8 cellular contexts compared by ENCODE assay signal in genomic region chr20:36951198-36951976, GRCh38. TPM values are rescaled to one million over a fixed set of nuclear protein-coding genes. Genes with fewer than 3 reads are reported as not detected.
DNase-seq lines count a peak whose midpoint lies in the region; ATAC-seq, FAIRE-seq and TF ChIP-seq lines count a peak whose summit lies in the region.

TSS of gene SAMHD1 (minus strand) at chr20:36951708. CDS start at chr20:36951643, 65 bp downstream.

- ATAC-seq in GM19468 (IDR thresholded peaks at IDR 0.05; ENCODE audit: extremely low read depth, unreplicated experiment): peak; percentile 80

- peak within 1 kb of the TSS; percentile 44 for H4K5ac ChIP-seq in H1 (ENCODE audit: insufficient read length, low read depth, low read length)
- H4K5ac ChIP-seq in mesendoderm (ENCODE audit: low read length): peak within 1 kb of the TSS; percentile 52

- H3K27me3 ChIP-seq in H1 (replicated peaks in 1 of 4; ENCODE audit: control insufficient read depth in 3 of 4, extremely low read depth in 1 of 4, insufficient read depth in 3 of 4, low read length in 3 of 4) (no peaks in the 10 kb centered on the region; a peak in 1 of 7 replicates), mesendoderm (ENCODE audit: insufficient read depth, low read length, poor library complexity) (peaks cover 11% of the 10 kb centered on the region)

- H3K18ac ChIP-seq in H1 (ENCODE audit: extremely low read depth, low read length): peak within 1 kb of the TSS; percentile 56; the same call in 1 of the 2 replicates
- no peak within 1 kb of the TSS for H3K18ac ChIP-seq in mesendoderm (ENCODE audit: low read length)

- H3K79me1 ChIP-seq in H1 (ENCODE audit: low read depth, low read length) (peaks cover 4% of the 10 kb centered on the region; the same call in 1 of the 2 replicates), mesendoderm (ENCODE audit: low read length) (no peaks in the 10 kb centered on the region)

- CTCF ChIA-PET in H1 (lab: Charles Lee; ENCODE audit: partially characterized antibody): no interaction called here

- peaks cover 14% of the 10 kb centered on the region for H3K23me2 ChIP-seq in H1 (ENCODE audit: low read depth, low read length)

- H2BK120ac ChIP-seq in H1 (replicated peaks; ENCODE audit: low read depth, low read length) (no peak within 1 kb of the TSS), mesendoderm (ENCODE audit: low read depth, low read length) (no peak within 1 kb of the TSS)

- 0 out of 4 replicates have a peak, but pooled peaks cover 0 to 5% of the 10 kb centered on the region in 2 experiments for H3K79me2 ChIP-seq in H1 (ENCODE audit: control insufficient read depth in 1 of 2, insufficient read depth in 2 of 2, low read length in 2 of 2)
- H3K79me2 ChIP-seq in mesendoderm (ENCODE audit: control insufficient read depth, insufficient read depth, low read length): no peaks in the 10 kb centered on the region

- WGBS in H1 (ENCODE audit: extremely low coverage in 1 of 2, insufficient coverage in 1 of 2, insufficient read length in 1 of 2, insufficient replicate concordance in 2 of 2, low coverage in 1 of 2, low lambda C conversion rate in 2 of 2, missing lambda C conversion rate in 1 of 2), 2 experiments: 1% methylated on average over 38 of the region's 66 CpGs; no CpG with 5 or more reads in 1 of the 2 experiments
- WGBS in mesendoderm (ENCODE audit: extremely low coverage, insufficient coverage, low lambda C conversion rate): no CpG with 5 or more reads among the region's 66 CpGs

- POLR2A ChIA-PET in H1 (lab: Charles Lee; ENCODE audit: partially characterized antibody): no interaction called here

- H4K8ac ChIP-seq in H1 (ENCODE audit: extremely low read depth, insufficient read depth, low read length) (peak within 1 kb of the TSS; percentile 41; the same call in 1 of the 2 replicates), mesendoderm (ENCODE audit: low read depth, low read length) (peak within 1 kb of the TSS; percentile 91)

- H3K36me3 ChIP-seq in H1 (ENCODE audit: control insufficient read depth in 2 of 4, insufficient read depth in 4 of 4, low read length in 3 of 4) (peaks cover 0 to 2% (median 0%) of the 10 kb centered on the region in 4 experiments; a peak in 1 of 8 replicates), mesendoderm (ENCODE audit: control insufficient read depth, insufficient read depth, low read length) (no peaks in the 10 kb centered on the region)

- no peak within 1 kb of the TSS for H3K14ac ChIP-seq in H1 (ENCODE audit: insufficient read length)

- H3K27ac ChIP-seq in H1 (ENCODE audit: low read depth, low read length) (no peak within 1 kb of the TSS), mesendoderm (ENCODE audit: low read depth, low read length) (no peak within 1 kb of the TSS)

- H4K91ac ChIP-seq in H1 (replicated peaks; ENCODE audit: insufficient read length, low read length): peak within 1 kb of the TSS; percentile 6

- TF ChIP-seq EP300 in H1 (IDR thresholded peaks at IDR 0.05; ENCODE audit: borderline replicate concordance in 1 of 2, low read depth in 2 of 2, low read length in 2 of 2): no peak

- peak in 1 of 2 experiments; percentile 51; a peak in 1 of 3 replicates for TF ChIP-seq POLR2A in H1 (IDR thresholded peaks at IDR 0.05; ENCODE audit: control extremely low read depth in 1 of 2, low read depth in 2 of 2, low read length in 2 of 2)

- H2BK15ac ChIP-seq in H1 (ENCODE audit: low read length) (no peak within 1 kb of the TSS; the same call in 1 of the 2 replicates), mesendoderm (replicated peaks; ENCODE audit: low read depth) (no peak within 1 kb of the TSS)

- H2BK20ac ChIP-seq in H1 (ENCODE audit: low read length): no peak within 1 kb of the TSS

- no peak within 1 kb of the TSS; the same call in 1 of the 2 replicates for H2BK12ac ChIP-seq in H1 (ENCODE audit: low read depth, low read length)

- H3K56ac ChIP-seq in H1 (replicated peaks; ENCODE audit: insufficient read length, low read depth, low read length): peak within 1 kb of the TSS; percentile 49
- peak within 1 kb of the TSS; percentile 85 for H3K56ac ChIP-seq in mesendoderm (ENCODE audit: low read length)

- H2BK5ac ChIP-seq in H1 (ENCODE audit: low read depth, low read length) (peak within 1 kb of the TSS; percentile 75; the same call in 1 of the 2 replicates), mesendoderm (ENCODE audit: low read length) (no peak within 1 kb of the TSS)

- FAIRE-seq in H1 (lab: Jason Lieb, UNC): no peak

- H4K20me1 ChIP-seq in H1 (replicated peaks in 1 of 2; ENCODE audit: control insufficient read depth in 1 of 2, insufficient read depth in 2 of 2, low read length in 2 of 2): no peaks in the 10 kb centered on the region

- no peak within 1 kb of the TSS for H3K23ac ChIP-seq in H1 (ENCODE audit: insufficient read length)
- peak within 1 kb of the TSS; percentile 56 for H3K23ac ChIP-seq in mesendoderm (ENCODE audit: low read length)

- H3K9me3 ChIP-seq in H1 (ENCODE audit: insufficient read depth in 2 of 2, low read depth in 1 of 2, low read length in 1 of 2): no peaks in the 10 kb centered on the region

- H2AK5ac ChIP-seq in H1 (ENCODE audit: low read depth, low read length) (no peak within 1 kb of the TSS), mesendoderm (ENCODE audit: low read length) (no peak within 1 kb of the TSS)

- peak within 1 kb of the TSS; percentile 35 for H2AFZ ChIP-seq in H1 (ENCODE audit: low read length)

- DNase-seq in COLO668 (lab: John Stamatoyannopoulos, UW; ENCODE audit: unreplicated experiment) (peak; percentile 99), HS-5 (ENCODE audit: low read depth) (peak; percentile 91), NOMO-1 treated with DMSO at 0.1 percent for 48 hours (lab: John Stamatoyannopoulos, UW; ENCODE audit: unreplicated experiment) (peak; percentile 96), H1 (ENCODE audit: low read depth in 1 of 2, low spot score in 2 of 2) (peak; percentile 95 to 97), mesendoderm (peak; percentile 98)
- peak; percentile 79 to 89 (median 80) for DNase-seq in activated CD8-positive, alpha-beta memory T cell treated with anti-CD3 and anti-CD28 coated beads for 48 hours (ENCODE audit: low read depth in 2 of 3, low spot score in 2 of 3)
- peak; percentile 63 for DNase-seq in stimulated activated CD8-positive, alpha-beta memory T cell treated with anti-CD3 and anti-CD28 coated beads, Interleukin-15, amount 100 ng/mL, for 1 hour (ENCODE audit: low read depth)

- H3K4ac ChIP-seq in H1 (replicated peaks; ENCODE audit: insufficient read length, low read depth, low read length) (no peak within 1 kb of the TSS), mesendoderm (ENCODE audit: low read depth, low read length) (no peak within 1 kb of the TSS)

- H3K4me3 ChIP-seq in H1 (ENCODE audit: extremely low read depth in 1 of 4, insufficient read depth in 2 of 4, low read depth in 3 of 4, low read length in 4 of 4) (peak within 1 kb of the TSS; percentile 66 to 83 (median 80)), mesendoderm (ENCODE audit: low read length) (peak within 1 kb of the TSS; percentile 78)

- peaks cover 0 to 16% (median 10%) of the 10 kb centered on the region in 4 experiments; a peak in 4 of 7 replicates for H3K4me1 ChIP-seq in H1 (replicated peaks in 1 of 4; ENCODE audit: control insufficient read depth in 3 of 4, insufficient read depth in 4 of 4, low read length in 3 of 4)
- no peaks in the 10 kb centered on the region for H3K4me1 ChIP-seq in mesendoderm (ENCODE audit: control insufficient read depth, low read depth, low read length)

- H3K9ac ChIP-seq in H1 (replicated peaks in 1 of 4; ENCODE audit: extremely low read depth in 1 of 4, low read depth in 3 of 4, low read length in 3 of 4): peak within 1 kb of the TSS in 3 of 4 experiments; percentile 26 to 74 (median 35); a peak in 3 of 7 replicates
- peak within 1 kb of the TSS; percentile 70 for H3K9ac ChIP-seq in mesendoderm (ENCODE audit: low read length)

- H3K4me2 ChIP-seq in H1 (ENCODE audit: insufficient read depth in 1 of 2, low read depth in 2 of 2, low read length in 2 of 2) (peak within 1 kb of the TSS; percentile 92 to 93), mesendoderm (ENCODE audit: low read length) (peak within 1 kb of the TSS; percentile 99)

- TF ChIP-seq CTCF in H1 (IDR thresholded peaks at IDR 0.05; ENCODE audit: control extremely low read depth in 1 of 3, insufficient read depth in 1 of 3, low read depth in 1 of 3, low read length in 3 of 3): no peak

- TF ChIP-seq RAD21 in H1 (IDR thresholded peaks at IDR 0.05 in 1 of 2, conservative IDR thresholded peaks at IDR 0.05 in 1 of 2; ENCODE audit: low read depth in 2 of 2, low read length in 2 of 2): no peak

TF ChIP-seq in H1, 55 proteins besides CTCF, POLR2A, EP300 and RAD21 (continues in another document):
- TF ChIP-seq RFX5 (IDR thresholded peaks at IDR 0.05; ENCODE audit: borderline replicate concordance, low read depth, low read length) (no peak), RBBP5 (IDR thresholded peaks at IDR 0.05; ENCODE audit: borderline replicate concordance, low read depth, low read length) (peak; percentile 55; the same call in 1 of the 2 replicates), SIN3A (conservative IDR thresholded peaks at IDR 0.05 in 1 of 2, IDR thresholded peaks at IDR 0.05 in 1 of 2; ENCODE audit: low read depth in 1 of 2, low read length in 2 of 2) (peak; percentile 64 to 77; a peak in 1 of 4 replicates), CHD1 (IDR thresholded peaks at IDR 0.05; ENCODE audit: low read depth, low read length) (no peak), ASH2L (IDR thresholded peaks at IDR 0.05; ENCODE audit: low read length) (peak; percentile 62), KDM1A (IDR thresholded peaks at IDR 0.05; ENCODE audit: borderline replicate concordance, low read length) (no peak), PHF8 (conservative IDR thresholded peaks at IDR 0.05; ENCODE audit: low read depth, low read length) (0 out of 2 replicates have a peak, but pooled peaks have one; percentile 39), SRF (IDR thresholded peaks at IDR 0.05; ENCODE audit: low read depth, low read length) (no peak), SAP30 (IDR thresholded peaks at IDR 0.05; ENCODE audit: insufficient read depth, insufficient replicate concordance, low read length) (peak; percentile 40), HDAC2 (IDR thresholded peaks at IDR 0.05; ENCODE audit: borderline replicate concordance in 1 of 2, low read depth in 2 of 2, low read length in 2 of 2) (peak; percentile 20 to 33; a peak in 1 of 4 replicates), FOSL1 (IDR thresholded peaks at IDR 0.05; ENCODE audit: insufficient read depth, low read depth, low read length) (no peak)

RNA-seq across cellular contexts. Expression of gene SAMHD1, which starts in this region (rescaled TPM):
- total RNA-seq in H1 (2021; fragmentation: NEBNext Ultra II Directional; extraction: Animal tissue kit (Norgen Biotek cat#: 25700)): 37.1 and 39.5 TPM in 2 replicates
- 16.3 and 22.0 TPM in 2 replicates for polyA plus RNA-seq in H1 (2011; rRNA removed)
- 21.1 TPM for polyA plus RNA-seq in H1 (2011; cell fraction: cytosol; rRNA removed)
- polyA plus RNA-seq in H1 (2011; cell fraction: nucleus; rRNA removed): 11.6 TPM
- 25.2 to 40.6 TPM (median 28.3 TPM) in 4 replicates for polyA plus RNA-seq in H1 (2012, experiment 1 of 2)
- polyA plus RNA-seq in H1 (2012, experiment 2 of 2): 3.1 TPM
- polyA plus RNA-seq in H1 (2013, experiment 1 of 2): 11.8 TPM
- polyA plus RNA-seq in H1 (2013, experiment 2 of 2): 11.9 TPM
- polyA minus RNA-seq in H1 (2011; rRNA and poly(A)+ RNA removed): 38.4 and 38.7 TPM in 2 replicates
- 23.9 TPM for polyA minus RNA-seq in H1 (2011; cell fraction: cytosol; rRNA and poly(A)+ RNA removed)
- polyA minus RNA-seq in H1 (2011; cell fraction: nucleus; rRNA and poly(A)+ RNA removed): 26.9 TPM
- polyA plus RNA-seq in mesendoderm (2013, experiment 1 of 2): 3.8 TPM
- polyA plus RNA-seq in mesendoderm (2013, experiment 2 of 2): 3.9 TPM
